Comparison of ENCODE assay signal across 34 cellular contexts in the genomic region with DNA sequence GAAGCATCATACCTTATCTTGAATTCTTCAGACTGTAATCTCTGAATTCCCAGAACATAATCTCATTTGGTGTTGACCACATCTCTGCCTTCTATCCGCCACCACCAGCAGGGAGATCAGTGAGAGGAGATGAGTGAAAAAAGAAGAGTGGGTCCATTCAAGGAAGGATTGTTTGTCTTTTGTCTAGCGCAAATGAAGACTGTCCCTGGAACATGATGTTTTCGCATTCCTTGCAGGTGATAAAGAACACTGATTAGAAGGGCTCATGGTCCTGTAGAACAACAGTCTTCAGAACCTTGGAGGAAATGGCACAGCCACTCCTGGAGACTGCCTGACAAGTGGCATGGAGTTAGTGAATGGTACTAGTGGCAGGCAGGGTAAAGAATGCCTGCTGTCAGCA.
"Had no signal": no experiment of that assay in that cellular context is flagged by ENCODE, and none has a peak within 500 bp of the region (broad histone marks: within the 10 kb centered on the region; RNA-seq: fewer than 3 reads in every experiment).

No MANE protein-coding gene starts in this region.

- ATAC-seq: activated CD4-positive, CD25-positive, alpha-beta regulatory T cell treated with anti-CD3 and anti-CD28 coated beads, Interleukin-2, amount 50 U/mL, for 24 hours; activated CD8-positive, alpha-beta memory T cell treated with anti-CD3 and anti-CD28 coated beads, Interleukin-2, amount 10 ng/mL, durations not matched to agents 7 days and 5 days; activated CD8-positive, alpha-beta T cell treated with anti-CD3 and anti-CD28 coated beads, Interleukin-2, amount 10 ng/mL, durations not matched to agents 7 days and 5 days; activated naive CD8-positive, alpha-beta T cell treated with anti-CD3 and anti-CD28 coated beads, Interleukin-2, amount 50 U/mL, for 24 hours; body of pancreas; T-helper 17 cell had no signal

- H3K27ac Mint-ChIP-seq: activated B cell treated with CpG ODN at 0.5 μM for 24 hours; activated CD8-positive, alpha-beta memory T cell treated with anti-CD3 and anti-CD28 coated beads, Interleukin-2, amount 10 ng/mL, durations not matched to agents 7 days and 5 days; activated CD8-positive, alpha-beta T cell treated with anti-CD3 and anti-CD28 coated beads, Interleukin-2, amount 10 ng/mL, durations not matched to agents 7 days and 5 days; activated naive CD4-positive, alpha-beta T cell treated with anti-CD3 and anti-CD28 coated beads for 36 hours; activated naive CD4-positive, alpha-beta T cell treated with anti-CD3 and anti-CD28 coated beads, Interleukin-2, amount 50 U/mL, for 24 hours; activated naive CD8-positive, alpha-beta T cell treated with anti-CD3 and anti-CD28 coated beads for 36 hours; activated naive CD8-positive, alpha-beta T cell treated with anti-CD3 and anti-CD28 coated beads, Interleukin-2, amount 50 U/mL, for 24 hours; activated T-helper 1 cell treated with anti-CD3 and anti-CD28 coated beads, Interleukin-12 subunit alpha, Interleukin-12 subunit beta, Interleukin-2, Interleukin-4 antibody, amounts not matched to agents 30 ng/mL and 10 ng/mL and 1 ng/mL, durations not matched to agents 14 hours and 24 hours and 36 hours; activated T-helper 2 cell treated with anti-CD3 and anti-CD28 coated beads, Interferon-gamma antibody, Interleukin-2, Interleukin-4, amounts not matched to agents 10 μg/mL and 5 μg/mL and 100 μg/mL, durations not matched to agents 14 hours and 24 hours and 36 hours; T-helper 17 cell; T-helper 2 cell treated with Interferon-gamma antibody and Interleukin-4, amounts not matched to agents 5 μg/mL and 100 μg/mL, for 36 hours had no signal

- H3K4me1 Mint-ChIP-seq: activated B cell treated with CpG ODN at 0.5 μM for 24 hours; activated CD8-positive, alpha-beta memory T cell treated with anti-CD3 and anti-CD28 coated beads, Interleukin-2, amount 10 ng/mL, durations not matched to agents 7 days and 5 days; activated naive CD4-positive, alpha-beta T cell treated with anti-CD3 and anti-CD28 coated beads, Interleukin-2, amount 50 U/mL, for 24 hours; activated naive CD8-positive, alpha-beta T cell treated with anti-CD3 and anti-CD28 coated beads for 36 hours; activated naive CD8-positive, alpha-beta T cell treated with anti-CD3 and anti-CD28 coated beads, Interleukin-2, amount 50 U/mL, for 24 hours; T-helper 17 cell had no signal

- H3K9me3 ChIP-seq: adrenal gland, body of pancreas, colonic mucosa, esophagus squamous epithelium had no signal

- H3K4me1 ChIP-seq: adrenal gland, body of pancreas, colonic mucosa, esophagus squamous epithelium had no signal

- H3K9me3 Mint-ChIP-seq: activated B cell treated with CpG ODN at 0.5 μM for 24 hours had no signal

- H3K4me3 Mint-ChIP-seq: activated B cell treated with CpG ODN at 0.5 μM for 24 hours; activated CD8-positive, alpha-beta memory T cell treated with anti-CD3 and anti-CD28 coated beads, Interleukin-2, amount 10 ng/mL, durations not matched to agents 7 days and 5 days; activated CD8-positive, alpha-beta T cell treated with anti-CD3 and anti-CD28 coated beads, Interleukin-2, amount 10 ng/mL, durations not matched to agents 7 days and 5 days; activated naive CD4-positive, alpha-beta T cell treated with anti-CD3 and anti-CD28 coated beads for 36 hours; activated naive CD4-positive, alpha-beta T cell treated with anti-CD3 and anti-CD28 coated beads, Interleukin-2, amount 50 U/mL, for 24 hours; activated naive CD8-positive, alpha-beta T cell treated with anti-CD3 and anti-CD28 coated beads for 36 hours; activated naive CD8-positive, alpha-beta T cell treated with anti-CD3 and anti-CD28 coated beads, Interleukin-2, amount 50 U/mL, for 24 hours; activated T-helper 1 cell treated with anti-CD3 and anti-CD28 coated beads, Interleukin-12 subunit alpha, Interleukin-12 subunit beta, Interleukin-2, Interleukin-4 antibody, amounts not matched to agents 30 ng/mL and 10 ng/mL and 1 ng/mL, durations not matched to agents 14 hours and 24 hours and 36 hours; T-helper 17 cell; T-helper 2 cell treated with Interferon-gamma antibody and Interleukin-4, amounts not matched to agents 5 μg/mL and 100 μg/mL, for 36 hours had no signal

- H3K36me3 ChIP-seq: adrenal gland, cardiac muscle cell, colonic mucosa, esophagus squamous epithelium, WERI-Rb-1 had no signal

- H3K27ac ChIP-seq: adrenal gland, body of pancreas, cardiac muscle cell, colonic mucosa, dorsolateral prefrontal cortex, epithelial cell of prostate, esophagus squamous epithelium, WERI-Rb-1 had no signal

- H3K27me3 ChIP-seq: adrenal gland, body of pancreas, cardiac muscle cell, colonic mucosa, dorsolateral prefrontal cortex, esophagus squamous epithelium had no signal

- DNase-seq: activated B cell treated with CpG ODN at 0.5 μM for 24 hours; activated CD4-positive, alpha-beta T cell treated with anti-CD3 and anti-CD28 coated beads for 48 hours; activated CD4-positive, alpha-beta T cell treated with anti-CD3 and anti-CD28 coated beads, Interleukin-2, amount 50 U/mL, for 1 hour; activated CD4-positive, alpha-beta T cell treated with anti-CD3 and anti-CD28 coated beads, Interleukin-2, amount 50 U/mL, for 48 hours; activated CD8-positive, alpha-beta memory T cell treated with anti-CD3 and anti-CD28 coated beads, Interleukin-2, amount 10 ng/mL, durations not matched to agents 7 days and 5 days; activated CD8-positive, alpha-beta memory T cell treated with anti-CD3 and anti-CD28 coated beads, Interleukin-2, amount 50 U/mL, for 4 hours; activated CD8-positive, alpha-beta T cell treated with anti-CD3 and anti-CD28 coated beads, Interleukin-2, amount 10 ng/mL, durations not matched to agents 7 days and 5 days; activated naive CD4-positive, alpha-beta T cell treated with anti-CD3 and anti-CD28 coated beads for 36 hours; activated naive CD8-positive, alpha-beta T cell treated with anti-CD3 and anti-CD28 coated beads for 36 hours; activated naive CD8-positive, alpha-beta T cell treated with anti-CD3 and anti-CD28 coated beads, Interleukin-2, amount 50 U/mL, for 24 hours; activated T-cell treated with anti-CD3 and anti-CD28 coated beads, Interleukin-2, amount 50 U/mL, for 1 hour; activated T-cell treated with anti-CD3 and anti-CD28 coated beads, Interleukin-2, amount 50 U/mL, for 48 hours; adrenal gland; amygdala; aorta; body of pancreas; central memory CD4-positive, alpha-beta T cell; cerebellar nuclear complex; colonic mucosa; dorsolateral prefrontal cortex; effector memory CD4-positive, alpha-beta T cell; esophagus squamous epithelium; foreskin melanocyte; T-helper 1 cell; T-helper 17 cell; T1000; WERI-Rb-1 had no signal

- H3K36me3 Mint-ChIP-seq: activated CD8-positive, alpha-beta memory T cell treated with anti-CD3 and anti-CD28 coated beads, Interleukin-2, amount 10 ng/mL, durations not matched to agents 7 days and 5 days; activated naive CD4-positive, alpha-beta T cell treated with anti-CD3 and anti-CD28 coated beads, Interleukin-2, amount 50 U/mL, for 24 hours; activated naive CD8-positive, alpha-beta T cell treated with anti-CD3 and anti-CD28 coated beads for 36 hours had no signal

- H3K4me3 ChIP-seq: adrenal gland, body of pancreas, cardiac muscle cell, colonic mucosa, dorsolateral prefrontal cortex, esophagus squamous epithelium had no signal
